8 cellular contexts compared by ENCODE assay signal in the genomic region with DNA sequence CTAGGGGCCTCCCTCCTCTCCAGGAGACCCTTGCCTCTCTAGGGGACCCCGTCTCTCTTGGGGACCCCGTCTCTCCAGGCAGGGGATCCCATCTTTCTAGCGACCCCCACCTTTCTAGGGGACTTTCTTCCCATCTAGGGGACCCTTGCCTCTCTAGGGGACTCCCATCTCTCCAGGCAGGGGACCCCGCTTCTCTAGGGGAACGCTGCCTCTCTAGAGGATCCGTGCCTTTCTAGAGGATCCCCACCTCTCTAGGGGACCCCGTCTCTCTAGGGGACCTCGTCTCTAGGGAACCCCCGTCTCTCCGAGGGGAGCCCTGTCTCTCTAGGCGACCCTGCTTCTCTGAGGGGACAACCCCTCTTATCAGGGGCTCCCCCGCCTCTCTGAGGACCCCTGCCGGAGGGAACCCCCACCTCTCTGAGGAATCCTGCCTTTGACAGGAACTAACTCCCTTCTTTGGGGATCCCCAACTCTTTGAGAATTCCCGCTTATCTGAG. TPM values are rescaled to one million over a fixed set of nuclear protein-coding genes. Genes with fewer than 3 reads are reported as not detected.
DNase-seq lines count a peak whose midpoint lies in the region; ATAC-seq and TF ChIP-seq lines count a peak whose summit lies in the region.

No MANE protein-coding gene starts in this region.

- H3K4me1 ChIP-seq in heart right ventricle (peaks cover 9 to 67% (median 54%) of the 10 kb centered on the region in 9 donors), adipocyte (ENCODE audit: control insufficient read depth, insufficient read depth, low read length) (peaks cover 26% of the 10 kb centered on the region), lower lobe of right lung (peaks cover 60% of the 10 kb centered on the region), vagina (peaks cover 60% of the 10 kb centered on the region)

- H3K9me3 ChIP-seq in heart right ventricle (no peaks in the 10 kb centered on the region), adipocyte (ENCODE audit: control insufficient read depth, low read length) (no peaks in the 10 kb centered on the region), lower lobe of right lung (no peaks in the 10 kb centered on the region), vagina (no peaks in the 10 kb centered on the region)

- ATAC-seq in heart right ventricle (no peak), left ventricle myocardium superior (no peak), lower lobe of right lung (no peak), HG02588 (IDR thresholded peaks at IDR 0.05; ENCODE audit: unreplicated experiment) (no peak)

- H3K27me3 ChIP-seq in heart right ventricle (no peaks in the 10 kb centered on the region), adipocyte (replicated peaks; ENCODE audit: control insufficient read depth, insufficient read depth, low read length) (no peaks in the 10 kb centered on the region), lower lobe of right lung (ENCODE audit: low read depth) (no peaks in the 10 kb centered on the region), vagina (no peaks in the 10 kb centered on the region)

- no peaks in the 10 kb centered on the region for H3K36me3 ChIP-seq in heart right ventricle
- H3K36me3 ChIP-seq in adipocyte (ENCODE audit: control insufficient read depth, insufficient read depth, low read length, severe bottlenecking), result no peaks in the 10 kb centered on the region
- H3K36me3 ChIP-seq in lower lobe of right lung, result no peaks in the 10 kb centered on the region
- H3K36me3 ChIP-seq in vagina, result no peaks in the 10 kb centered on the region

- H3K4me3 ChIP-seq in heart right ventricle (peak overlapping the region; percentile 40 to 98 (median 88)), adipocyte (ENCODE audit: low read length) (peak overlapping the region; percentile 92), lower lobe of right lung (peak overlapping the region; percentile 87), vagina (peak overlapping the region; percentile 66 to 98)

- peak overlapping the region in 9 of 10 donors; percentile 70 to 96 (median 91) for H3K27ac ChIP-seq in heart right ventricle
- H3K27ac ChIP-seq in lower lobe of right lung, result peak overlapping the region; percentile 92
- peak overlapping the region; percentile 85 for H3K27ac ChIP-seq in vagina

- intact Hi-C loops in heart right ventricle (cut with DNase I) (loop anchor here in 2 of 10 donors (2.0 to 5.0 kb wide), 2 partner anchors 18 to 101 kb away; partner anchors contain the start of gene GATAD2A (in 1 of the 2)), left ventricle myocardium superior (cut with micrococcal nuclease) (no loop called here), lower lobe of right lung (cut with DNase I) (no loop called here), vagina (cut with DNase I) (no loop called here)

- no peak for TF ChIP-seq POLR2A in vagina (IDR thresholded peaks at IDR 0.05)

- 5 to 7% methylated on average over 14 of the region's 14 CpGs for WGBS in heart right ventricle, 2 donors

- TF ChIP-seq CTCF in heart right ventricle (IDR thresholded peaks at IDR 0.05) (peak in 3 of 9 donors; percentile 6 to 25 (median 9)), lower lobe of right lung (IDR thresholded peaks at IDR 0.05) (no peak), vagina (IDR thresholded peaks at IDR 0.05) (no peak)

- DNase-seq in heart right ventricle, result no peak
- no peak for DNase-seq in left ventricle myocardium superior
- DNase-seq in adipocyte (ENCODE audit: low read depth), result peak; percentile 34
- no peak for DNase-seq in lower lobe of right lung
- DNase-seq in vagina (ENCODE audit: extremely low spot score in 2 of 2), result no peak
- no peak for DNase-seq in Ammon's horn (ENCODE audit: low spot score)
- no peak for DNase-seq in medulla oblongata (ENCODE audit: extremely low spot score)

- H3K9ac ChIP-seq in adipocyte (ENCODE audit: low read length), result peak overlapping the region; percentile 94

RNA-seq across cellular contexts. Expression of gene GATAD2A, which starts 19.1 kb away (rescaled TPM):
- total RNA-seq in heart right ventricle, result 10 to 100 TPM; 22.1 to 48.5 (median 26.0) TPM
- 10 to 100 TPM in 1 of 2 donors, 1 to 10 TPM in 1; 7.5 to 13.3 TPM for polyA plus RNA-seq in heart right ventricle
- total RNA-seq in left ventricle myocardium superior, result 29.7 TPM
- 84.0 TPM for total RNA-seq in lower lobe of right lung
- 49.6 TPM for total RNA-seq in vagina
